10 cellular contexts compared by ENCODE assay signal in the genomic region with DNA sequence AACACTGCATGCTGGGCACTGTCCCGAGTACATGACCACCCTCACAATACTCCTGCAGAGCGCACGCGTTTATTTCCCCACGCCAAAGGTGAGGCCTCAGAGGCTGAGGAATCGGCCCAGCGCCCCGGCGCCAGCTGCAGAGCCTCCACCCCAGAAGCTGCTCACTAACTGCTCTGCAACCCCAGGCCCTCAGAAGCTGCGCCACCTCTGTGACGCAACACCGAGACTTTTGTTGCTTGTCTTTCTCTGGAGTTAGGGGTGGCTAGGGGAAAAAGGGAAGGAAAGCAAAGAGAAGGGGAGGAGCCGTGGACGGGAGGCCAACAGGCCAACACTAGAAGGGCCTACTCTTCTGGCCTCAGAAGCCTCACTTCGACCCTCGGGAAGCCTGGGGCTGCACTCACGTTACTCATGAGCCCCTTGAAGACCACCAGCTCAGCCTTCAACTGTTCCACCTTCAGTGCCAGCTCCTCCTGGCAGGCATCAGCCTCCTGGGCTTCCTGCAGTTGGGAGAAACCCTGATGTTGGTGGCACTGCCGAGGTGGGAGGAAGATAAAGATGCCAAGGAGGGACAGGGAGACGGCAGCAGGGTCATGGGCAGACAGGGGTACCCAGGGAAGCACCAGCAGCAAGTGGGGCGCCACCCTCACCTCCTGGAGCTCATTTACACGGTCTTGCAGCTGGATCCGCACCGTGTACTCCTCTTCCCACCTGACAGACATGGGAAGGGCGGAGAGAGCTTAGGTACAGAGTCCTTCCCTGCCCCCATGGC. TPM values are rescaled to one million over a fixed set of nuclear protein-coding genes. Genes with fewer than 3 reads are reported as not detected.
A peak's percentile ranks its signal among the peaks of the same experiment; 100 is the strongest.
DNase-seq lines count a peak whose midpoint lies in the region; ATAC-seq and TF ChIP-seq lines count a peak whose summit lies in the region.
"Had no signal": no experiment of that assay in that cellular context is flagged by ENCODE, and none has a peak within 500 bp of the region (broad histone marks: within the 10 kb centered on the region; RNA-seq: fewer than 3 reads in every experiment).

No MANE protein-coding gene starts in this region.

- H3K36me3 ChIP-seq in osteoblast (ENCODE audit: insufficient read depth, low read length) = peaks cover 25% of the 10 kb centered on the region

- H3K36me3 Mint-ChIP-seq in chondrocyte (ENCODE audit: low read depth) = peaks cover 14% of the 10 kb centered on the region
- peaks cover 0 to 45% (median 4%) of the 10 kb centered on the region in 3 donors for H3K36me3 Mint-ChIP-seq in naive thymus-derived CD8-positive, alpha-beta T cell

- H3K9me3 Mint-ChIP-seq in chondrocyte (ENCODE audit: low read depth) = no peaks in the 10 kb centered on the region
- H3K9me3 Mint-ChIP-seq in naive thymus-derived CD8-positive, alpha-beta T cell = no peaks in the 10 kb centered on the region
- H3K9me3 Mint-ChIP-seq: CD4-positive, CD25-positive, alpha-beta regulatory T cell had no signal

- peaks cover 14% of the 10 kb centered on the region for H4K20me1 ChIP-seq in osteoblast (ENCODE audit: insufficient read depth, low read length)

- TF ChIP-seq CTCF in chondrocyte (IDR thresholded peaks at IDR 0.05) (no peak), osteoblast (IDR thresholded peaks at IDR 0.05; ENCODE audit: extremely low read depth, low read depth, low read length) (no peak)

- no peak overlapping the region for H3K4me3 ChIP-seq in osteoblast (ENCODE audit: insufficient read depth, low read length)

- H3K4me1 Mint-ChIP-seq in chondrocyte (ENCODE audit: low read depth) = peaks cover 76% of the 10 kb centered on the region
- peaks cover 33 to 53% (median 48%) of the 10 kb centered on the region in 4 donors for H3K4me1 Mint-ChIP-seq in naive thymus-derived CD8-positive, alpha-beta T cell

- H3K4me2 ChIP-seq in osteoblast (ENCODE audit: insufficient read depth, low read length) = peak overlapping the region; percentile 99

- peak overlapping the region; percentile 98 for H3K27ac Mint-ChIP-seq in chondrocyte (ENCODE audit: unreplicated experiment)
- peak overlapping the region in 1 of 10 donors; percentile 7 for H3K27ac Mint-ChIP-seq in naive thymus-derived CD8-positive, alpha-beta T cell

- POLR2A ChIA-PET in naive thymus-derived CD8-positive, alpha-beta T cell (lab: Charles Lee) = interaction anchor here (0.5 to 1.0 kb wide), 4 partner anchors 37 to 160 kb away, joined by 3 read pairs; a partner anchor contains a TSS

- no peaks in the 10 kb centered on the region for H3K27me3 Mint-ChIP-seq in chondrocyte (ENCODE audit: low read depth)
- H3K27me3 Mint-ChIP-seq in naive thymus-derived CD8-positive, alpha-beta T cell = no peaks in the 10 kb centered on the region
- H3K27me3 Mint-ChIP-seq: CD4-positive, CD25-positive, alpha-beta regulatory T cell had no signal

- H3K4me1 ChIP-seq in osteoblast (ENCODE audit: insufficient read depth, low read length) = peaks cover 77% of the 10 kb centered on the region

- H3K79me2 ChIP-seq in osteoblast (ENCODE audit: insufficient read depth, low read length) = peaks cover 67% of the 10 kb centered on the region

- H3K27ac ChIP-seq in osteoblast (ENCODE audit: low read depth, low read length) = peak overlapping the region; percentile 93

- H3K27me3 ChIP-seq in osteoblast (ENCODE audit: insufficient read depth, low read length) = no peaks in the 10 kb centered on the region

- no peak for ATAC-seq in naive thymus-derived CD8-positive, alpha-beta T cell
- ATAC-seq: activated CD8-positive, alpha-beta T cell treated with anti-CD3 and anti-CD28 coated beads, Interleukin-2, amount 10 ng/mL, durations not matched to agents 7 days and 5 days; Panc1 had no signal

- H3K4me3 Mint-ChIP-seq in chondrocyte (ENCODE audit: unreplicated experiment) = no peak overlapping the region
- no peak overlapping the region for H3K4me3 Mint-ChIP-seq in naive thymus-derived CD8-positive, alpha-beta T cell
- H3K4me3 Mint-ChIP-seq: activated CD8-positive, alpha-beta T cell treated with anti-CD3 and anti-CD28 coated beads, Interleukin-2, amount 10 ng/mL, durations not matched to agents 7 days and 5 days had no signal

- peak; percentile 89 for DNase-seq in GF-D8 (lab: John Stamatoyannopoulos, UW)
- DNase-seq in chondrocyte (ENCODE audit: low spot score) = no peak
- peak; percentile 32 for DNase-seq in osteoblast (ENCODE audit: insufficient read length, low spot score, missing footprints)
- no peak for DNase-seq in NCI-H2107 (lab: John Stamatoyannopoulos, UW)
- DNase-seq in naive thymus-derived CD8-positive, alpha-beta T cell = no peak
- DNase-seq in DMS53 (lab: John Stamatoyannopoulos, UW) = no peak
- DNase-seq: activated CD8-positive, alpha-beta T cell treated with anti-CD3 and anti-CD28 coated beads, Interleukin-2, amount 10 ng/mL, durations not matched to agents 7 days and 5 days; CD4-positive, CD25-positive, alpha-beta regulatory T cell; central memory CD4-positive, alpha-beta T cell had no signal

- H2AFZ ChIP-seq in osteoblast (ENCODE audit: low read length) = no peak overlapping the region

- no peaks in the 10 kb centered on the region for H3K9me3 ChIP-seq in osteoblast (ENCODE audit: low read depth, low read length)

RNA-seq across cellular contexts. Expression of a gene that starts 5.4 kb away (rescaled TPM):
- total RNA-seq in chondrocyte = 29.0 to 29.5 TPM (median 29.2 TPM) in 3 replicates
- 12.7 and 13.4 TPM in 2 replicates for total RNA-seq in osteoblast
- 10 to 100 TPM; 40.9 to 45.9 TPM for total RNA-seq in naive thymus-derived CD8-positive, alpha-beta T cell
- polyA plus RNA-seq in naive thymus-derived CD8-positive, alpha-beta T cell = 10 to 100 TPM in 1 of 3 donors, 1 to 10 TPM in 2; 3.7 to 10.8 (median 4.4) TPM

RNA-seq across cellular contexts. Expression of a gene that starts 16.2 kb away (rescaled TPM):
- total RNA-seq in chondrocyte = 2,133 to 3,148 TPM (median 3,067 TPM) in 3 replicates
- total RNA-seq in osteoblast = 4,846 and 5,173 TPM in 2 replicates
- total RNA-seq in naive thymus-derived CD8-positive, alpha-beta T cell = 100 to 1,000 TPM; 355 to 363 TPM
- polyA plus RNA-seq in naive thymus-derived CD8-positive, alpha-beta T cell = 1,000 to 10,000 TPM; 1,014 to 1,110 (median 1,062) TPM

RNA-seq across cellular contexts. Expression of a gene that starts 17.6 kb away (rescaled TPM):
- 27.1 to 39.3 TPM (median 32.5 TPM) in 3 replicates for total RNA-seq in chondrocyte
- 18.3 and 21.4 TPM in 2 replicates for total RNA-seq in osteoblast
- total RNA-seq in naive thymus-derived CD8-positive, alpha-beta T cell = 100 to 1,000 TPM in 1 of 2 experiments, 10 to 100 TPM in 1; 99.2 to 104 TPM
- polyA plus RNA-seq in naive thymus-derived CD8-positive, alpha-beta T cell = 10 to 100 TPM; 23.6 to 41.7 (median 24.7) TPM

RNA-seq across cellular contexts. Expression of a gene that starts 56.6 kb away (rescaled TPM):
- total RNA-seq in chondrocyte (23.0 to 27.7 TPM (median 25.0 TPM) in 3 replicates), osteoblast (19.4 and 21.0 TPM in 2 replicates)
- total RNA-seq in naive thymus-derived CD8-positive, alpha-beta T cell = 10 to 100 TPM; 40.4 to 46.3 TPM
- polyA plus RNA-seq in naive thymus-derived CD8-positive, alpha-beta T cell = 10 to 100 TPM; 24.7 to 45.3 (median 28.1) TPM

RNA-seq across cellular contexts. Expression of a gene that starts 56.7 kb away (rescaled TPM):
- total RNA-seq in chondrocyte (227 to 242 TPM (median 231 TPM) in 3 replicates), osteoblast (238 and 259 TPM in 2 replicates)
- total RNA-seq in naive thymus-derived CD8-positive, alpha-beta T cell = 100 to 1,000 TPM; 296 to 308 TPM
- 10 to 100 TPM; 31.4 to 57.3 (median 56.9) TPM for polyA plus RNA-seq in naive thymus-derived CD8-positive, alpha-beta T cell

Comparison
In these comparisons a context has a peak if more than half of its experiments do, and no peak if none do; other contexts are left out.
1. DNase-seq: peak in GF-D8 (single experiment) and osteoblast (single experiment); none in chondrocyte (single experiment), NCI-H2107 (single experiment), naive thymus-derived CD8-positive, alpha-beta T cell (0 of 10) and DMS53 (single experiment).